ENCODE assay signal across 8 cellular contexts in genomic region chr2:95414015-95414594, GRCh38. TPM values are rescaled to one million over a fixed set of nuclear protein-coding genes. Genes with fewer than 3 reads are reported as not detected.
DNase-seq lines count a peak whose midpoint lies in the region; ATAC-seq and TF ChIP-seq lines count a peak whose summit lies in the region.
"Not testable (repeated sequence)": the region's sequence is repeated elsewhere in the genome, so short reads cannot be mapped to it uniquely, and the experiment has no call there.

No MANE protein-coding gene starts in this region.

- H3K36me3 ChIP-seq in parathyroid adenoma (ENCODE audit: control insufficient read depth, insufficient read depth, low read length): not testable (repeated sequence)

- ATAC-seq in GM18499 (IDR thresholded peaks at IDR 0.05; ENCODE audit: insufficient read depth, unreplicated experiment): peak; percentile 65
- ATAC-seq in HG02938 (IDR thresholded peaks at IDR 0.05; ENCODE audit: unreplicated experiment): peak; percentile 91
- peak; percentile 80 for ATAC-seq in activated naive CD8-positive, alpha-beta T cell treated with anti-CD3 and anti-CD28 coated beads, Interleukin-2, amount 50 U/mL, for 24 hours
- ATAC-seq in Right ventricle myocardium inferior: peak; percentile 94

- H3K4me1 Mint-ChIP-seq in activated naive CD8-positive, alpha-beta T cell treated with anti-CD3 and anti-CD28 coated beads, Interleukin-2, amount 50 U/mL, for 24 hours: not testable (repeated sequence)

- H3K4me3 Mint-ChIP-seq in activated naive CD8-positive, alpha-beta T cell treated with anti-CD3 and anti-CD28 coated beads, Interleukin-2, amount 50 U/mL, for 24 hours: not testable (repeated sequence)

- not testable (repeated sequence) for H2AFZ ChIP-seq in parathyroid adenoma

- not testable (repeated sequence) for H3K27ac Mint-ChIP-seq in activated naive CD8-positive, alpha-beta T cell treated with anti-CD3 and anti-CD28 coated beads, Interleukin-2, amount 50 U/mL, for 24 hours

- H3K79me2 ChIP-seq in parathyroid adenoma: not testable (repeated sequence)

- H3K36me3 Mint-ChIP-seq in activated naive CD8-positive, alpha-beta T cell treated with anti-CD3 and anti-CD28 coated beads, Interleukin-2, amount 50 U/mL, for 24 hours (ENCODE audit: low read depth): peaks cover 10% of the 10 kb centered on the region

- H3K4me1 ChIP-seq in parathyroid adenoma: not testable (repeated sequence)

- H3K27me3 ChIP-seq in parathyroid adenoma (ENCODE audit: control insufficient read depth, insufficient read depth, low read length): not testable (repeated sequence)

- intact Hi-C loops in Right ventricle myocardium inferior (cut with DNase I): loop anchor here (5.0 kb wide), 1 partner anchor 313 kb away; no protein-coding TSS in a partner anchor

- H3K27me3 Mint-ChIP-seq in activated naive CD8-positive, alpha-beta T cell treated with anti-CD3 and anti-CD28 coated beads, Interleukin-2, amount 50 U/mL, for 24 hours: not testable (repeated sequence)

- H3K9me3 ChIP-seq in parathyroid adenoma (ENCODE audit: control insufficient read depth, low read length): not testable (repeated sequence)

- H3K4me3 ChIP-seq in parathyroid adenoma (ENCODE audit: low read depth, low read length): not testable (repeated sequence)

- H3K9me3 Mint-ChIP-seq in activated naive CD8-positive, alpha-beta T cell treated with anti-CD3 and anti-CD28 coated beads, Interleukin-2, amount 50 U/mL, for 24 hours: not testable (repeated sequence)

- TF ChIP-seq CTCF in parathyroid adenoma (IDR thresholded peaks at IDR 0.05): peak; percentile 94

- not testable (repeated sequence) for H3K4me2 ChIP-seq in parathyroid adenoma (ENCODE audit: low read length)

- H3K27ac ChIP-seq in parathyroid adenoma: not testable (repeated sequence)

- DNase-seq in NCI-H2029 (lab: John Stamatoyannopoulos, UW) (peak; percentile 19), T-helper 2 cell (peak in 3 of 5 experiments; percentile 48 to 62 (median 54)), Right ventricle myocardium inferior (ENCODE audit: missing footprints) (peak; percentile 85), ureter (ENCODE audit: low spot score) (peak; percentile 90)
- peak; percentile 72 for DNase-seq in activated naive CD8-positive, alpha-beta T cell treated with anti-CD3 and anti-CD28 coated beads, Interleukin-2, amount 50 U/mL, for 24 hours

- not testable (repeated sequence) for H3K9ac ChIP-seq in parathyroid adenoma

RNA-seq across cellular contexts. Expression of gene FAHD2A, which starts 11.6 kb away (rescaled TPM):
- total RNA-seq in Right ventricle myocardium inferior (41.6 TPM), ureter (25.7 TPM)

Comparison
In these comparisons a context has a peak if more than half of its experiments do, and no peak if none do; other contexts are left out.
1. DNase-seq: peak in every context shown above with its lines; median percentile 90 in ureter; 85 in Right ventricle myocardium inferior; 72 in activated naive CD8-positive, alpha-beta T cell treated with anti-CD3 and anti-CD28 coated beads, Interleukin-2, amount 50 U/mL, for 24 hours; 54 in T-helper 2 cell; 19 in NCI-H2029.